8 cellular contexts compared by ENCODE assay signal in the genomic region with DNA sequence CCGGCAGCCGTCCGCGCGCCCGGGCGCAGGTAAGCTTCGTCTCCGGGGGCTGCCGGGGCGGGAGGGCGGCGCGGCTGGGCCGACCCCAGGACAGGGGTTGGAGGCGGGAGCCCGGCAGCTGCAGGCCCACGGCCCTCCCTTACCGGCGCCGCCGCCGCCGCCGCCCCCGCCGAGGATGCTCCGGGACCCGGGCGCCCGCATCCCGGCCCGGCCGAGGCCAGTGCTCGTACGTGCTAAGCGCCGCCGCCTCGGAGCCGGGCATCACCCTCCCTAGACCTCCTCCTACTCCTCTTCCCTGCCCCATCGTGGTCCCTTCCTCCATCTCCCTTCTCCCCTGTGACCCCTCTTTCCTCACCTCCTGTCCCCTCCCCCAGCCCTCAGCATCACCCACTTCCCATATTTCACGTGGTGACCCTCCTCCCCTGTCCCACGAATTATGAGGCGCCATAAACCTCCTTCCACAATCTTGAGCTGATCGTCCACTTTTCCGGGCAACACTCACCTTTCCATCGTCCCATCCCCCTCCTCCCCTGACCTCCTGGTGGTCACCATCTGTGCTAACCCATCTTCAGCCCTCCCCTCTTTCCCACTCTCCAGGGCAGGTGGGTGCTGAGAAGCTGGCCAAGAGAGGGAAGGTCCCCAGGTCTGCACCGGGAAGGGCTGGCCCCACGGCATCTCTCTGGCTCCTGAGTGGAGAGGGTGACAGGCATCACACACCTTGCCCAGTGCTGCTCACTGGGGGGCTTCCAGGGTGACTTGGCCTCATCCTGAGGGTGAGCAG. TPM values are rescaled to one million over a fixed set of nuclear protein-coding genes. Genes with fewer than 3 reads are reported as not detected.
A peak's percentile ranks its signal among the peaks of the same experiment; 100 is the strongest.
DNase-seq lines count a peak whose midpoint lies in the region; ATAC-seq and TF ChIP-seq lines count a peak whose summit lies in the region.

No MANE protein-coding gene starts in this region.

- H3K4me3 ChIP-seq in kidney epithelial cell (ENCODE audit: low read depth, low read length) (peak overlapping the region; percentile 53), thymus (ENCODE audit: low read length) (peak overlapping the region; percentile 83)

- no peaks in the 10 kb centered on the region for H3K36me3 Mint-ChIP-seq in activated naive CD4-positive, alpha-beta T cell treated with anti-CD3 and anti-CD28 coated beads, Interleukin-2, amount 50 U/mL, for 24 hours
- H3K36me3 Mint-ChIP-seq in activated naive CD8-positive, alpha-beta T cell treated with anti-CD3 and anti-CD28 coated beads for 36 hours: peaks cover 34% of the 10 kb centered on the region

- peaks cover 13% of the 10 kb centered on the region for H3K4me1 ChIP-seq in thymus (ENCODE audit: control insufficient read depth, insufficient read depth, low read length)

- peak overlapping the region; percentile 84 for H3K4me3 Mint-ChIP-seq in activated naive CD4-positive, alpha-beta T cell treated with anti-CD3 and anti-CD28 coated beads, Interleukin-2, amount 50 U/mL, for 24 hours
- peak overlapping the region; percentile 95 for H3K4me3 Mint-ChIP-seq in activated naive CD8-positive, alpha-beta T cell treated with anti-CD3 and anti-CD28 coated beads for 36 hours

- peak; percentile 18 for ATAC-seq in HG03432 (IDR thresholded peaks at IDR 0.05; ENCODE audit: unreplicated experiment)

- no peak for DNase-seq in activated naive CD4-positive, alpha-beta T cell (lab: John Stamatoyannopoulos, UW)
- no peak for DNase-seq in activated naive CD8-positive, alpha-beta T cell treated with anti-CD3 and anti-CD28 coated beads for 36 hours
- DNase-seq in kidney epithelial cell (ENCODE audit: low read depth) (no peak), NCI-H1105 (lab: John Stamatoyannopoulos, UW) (no peak), SW 1271 (lab: John Stamatoyannopoulos, UW) (no peak)

- H3K27ac ChIP-seq in thymus (ENCODE audit: low read depth): peak overlapping the region; percentile 47

- peaks cover 51% of the 10 kb centered on the region for H3K4me1 Mint-ChIP-seq in activated naive CD4-positive, alpha-beta T cell treated with anti-CD3 and anti-CD28 coated beads, Interleukin-2, amount 50 U/mL, for 24 hours
- peaks cover 52% of the 10 kb centered on the region for H3K4me1 Mint-ChIP-seq in activated naive CD8-positive, alpha-beta T cell treated with anti-CD3 and anti-CD28 coated beads for 36 hours

- H3K27me3 ChIP-seq in kidney epithelial cell (ENCODE audit: control insufficient read depth, insufficient read depth, low read length): no peaks in the 10 kb centered on the region
- H3K27me3 ChIP-seq in thymus (ENCODE audit: control insufficient read depth, insufficient read depth): peaks cover 7% of the 10 kb centered on the region

- H3K27me3 Mint-ChIP-seq in activated naive CD4-positive, alpha-beta T cell treated with anti-CD3 and anti-CD28 coated beads, Interleukin-2, amount 50 U/mL, for 24 hours: no peaks in the 10 kb centered on the region
- H3K27me3 Mint-ChIP-seq in activated naive CD8-positive, alpha-beta T cell treated with anti-CD3 and anti-CD28 coated beads for 36 hours: peaks cover 5% of the 10 kb centered on the region

- peak overlapping the region; percentile 65 for H3K27ac Mint-ChIP-seq in activated naive CD4-positive, alpha-beta T cell treated with anti-CD3 and anti-CD28 coated beads, Interleukin-2, amount 50 U/mL, for 24 hours
- peak overlapping the region; percentile 92 for H3K27ac Mint-ChIP-seq in activated naive CD8-positive, alpha-beta T cell treated with anti-CD3 and anti-CD28 coated beads for 36 hours

- WGBS in thymus: 11% methylated on average over 50 of the region's 50 CpGs

- no peaks in the 10 kb centered on the region for H3K9me3 ChIP-seq in thymus (ENCODE audit: control insufficient read depth)

- no peak for TF ChIP-seq CTCF in kidney epithelial cell (IDR thresholded peaks at IDR 0.05; ENCODE audit: insufficient read depth, low read length, poor library complexity, severe bottlenecking)

- H3K36me3 ChIP-seq in kidney epithelial cell (ENCODE audit: control insufficient read depth, insufficient read depth, low read length) (no peaks in the 10 kb centered on the region), thymus (ENCODE audit: control insufficient read depth, insufficient read depth) (peaks cover 3% of the 10 kb centered on the region)

- H3K9me3 Mint-ChIP-seq in activated naive CD4-positive, alpha-beta T cell treated with anti-CD3 and anti-CD28 coated beads, Interleukin-2, amount 50 U/mL, for 24 hours: no peaks in the 10 kb centered on the region
- no peaks in the 10 kb centered on the region for H3K9me3 Mint-ChIP-seq in activated naive CD8-positive, alpha-beta T cell treated with anti-CD3 and anti-CD28 coated beads for 36 hours

RNA-seq across cellular contexts. Expression of gene ASPHD2, which starts 0.6 kb away (rescaled TPM):
- 10 to 100 TPM; 14.9 to 15.9 TPM for total RNA-seq in activated naive CD8-positive, alpha-beta T cell treated with anti-CD3 and anti-CD28 coated beads for 36 hours
- 10.6 and 16.3 TPM in 2 replicates for total RNA-seq in kidney epithelial cell
- 2.9 TPM for polyA plus RNA-seq in thymus

RNA-seq across cellular contexts. Expression of gene HPS4, which starts 53.9 kb away (rescaled TPM):
- total RNA-seq in activated naive CD8-positive, alpha-beta T cell treated with anti-CD3 and anti-CD28 coated beads for 36 hours: 10 to 100 TPM; 46.9 to 51.3 TPM
- 43.9 and 46.4 TPM in 2 replicates for total RNA-seq in kidney epithelial cell
- polyA plus RNA-seq in thymus: 32.2 TPM

RNA-seq across cellular contexts. Expression of gene SRRD, which starts 54.0 kb away (rescaled TPM):
- total RNA-seq in activated naive CD8-positive, alpha-beta T cell treated with anti-CD3 and anti-CD28 coated beads for 36 hours: 10 to 100 TPM; 34.5 to 36.6 TPM
- total RNA-seq in kidney epithelial cell: 33.4 and 45.0 TPM in 2 replicates
- 18.5 TPM for polyA plus RNA-seq in thymus
